Comparison of ENCODE assay signal across 8 cellular contexts in the genomic region with DNA sequence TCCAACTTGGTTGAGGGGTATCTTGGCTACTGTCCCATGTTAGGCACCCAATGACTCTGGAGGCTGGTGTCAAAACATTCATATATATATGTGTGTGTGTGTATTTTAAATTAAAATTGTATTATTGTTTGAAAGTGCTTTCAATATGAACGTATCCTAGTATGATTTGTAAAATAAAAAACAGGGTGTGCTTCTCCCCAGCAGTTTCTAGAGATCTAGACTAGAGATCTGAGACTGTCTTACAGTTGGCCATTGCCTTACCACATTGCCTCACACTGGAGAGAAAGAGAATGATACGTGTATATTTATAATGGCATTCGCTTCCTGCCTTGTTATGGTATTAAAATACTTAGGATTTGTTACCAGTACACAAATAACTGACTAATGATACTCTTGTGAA. TPM values are rescaled to one million over a fixed set of nuclear protein-coding genes. Genes with fewer than 3 reads are reported as not detected.
DNase-seq lines count a peak whose midpoint lies in the region; ATAC-seq and TF ChIP-seq lines count a peak whose summit lies in the region.

No MANE protein-coding gene starts in this region.

- H3K4me1 Mint-ChIP-seq in activated T-cell treated with anti-CD3 and anti-CD28 coated beads, Interleukin-2, amount 50 U/mL, for 4 hours (ENCODE audit: low read depth), result peaks cover 54% of the 10 kb centered on the region
- peaks cover 61% of the 10 kb centered on the region for H3K4me1 Mint-ChIP-seq in activated naive CD8-positive, alpha-beta T cell (ENCODE audit: low read depth)
- H3K4me1 Mint-ChIP-seq in glutamatergic neuron (ENCODE audit: low read depth, unreplicated experiment), result peaks cover 26% of the 10 kb centered on the region

- no peaks in the 10 kb centered on the region for H3K9me3 Mint-ChIP-seq in activated T-cell treated with anti-CD3 and anti-CD28 coated beads, Interleukin-2, amount 50 U/mL, for 4 hours
- H3K9me3 Mint-ChIP-seq in activated naive CD8-positive, alpha-beta T cell (ENCODE audit: low read depth), result no peaks in the 10 kb centered on the region
- H3K9me3 Mint-ChIP-seq in glutamatergic neuron (ENCODE audit: unreplicated experiment), result peaks cover 2% of the 10 kb centered on the region

- peak; percentile 21 to 29 for ATAC-seq in activated T-cell treated with anti-CD3 and anti-CD28 coated beads, Interleukin-2, amount 50 U/mL, for 4 hours
- no peak for ATAC-seq in HG02610 (IDR thresholded peaks at IDR 0.05; ENCODE audit: unreplicated experiment)

- no peaks in the 10 kb centered on the region for H3K27me3 Mint-ChIP-seq in activated T-cell treated with anti-CD3 and anti-CD28 coated beads, Interleukin-2, amount 50 U/mL, for 4 hours (ENCODE audit: low read depth)
- H3K27me3 Mint-ChIP-seq in activated naive CD8-positive, alpha-beta T cell, result no peaks in the 10 kb centered on the region
- H3K27me3 Mint-ChIP-seq in glutamatergic neuron (ENCODE audit: unreplicated experiment), result no peaks in the 10 kb centered on the region

- H3K4me3 Mint-ChIP-seq in activated T-cell treated with anti-CD3 and anti-CD28 coated beads, Interleukin-2, amount 50 U/mL, for 4 hours, result peak overlapping the region; percentile 86
- H3K4me3 Mint-ChIP-seq in activated naive CD8-positive, alpha-beta T cell, result peak overlapping the region; percentile 89
- H3K4me3 Mint-ChIP-seq in glutamatergic neuron (ENCODE audit: unreplicated experiment), result peak overlapping the region; percentile 84

- peak overlapping the region; percentile 92 for H3K27ac Mint-ChIP-seq in activated naive CD8-positive, alpha-beta T cell
- H3K27ac Mint-ChIP-seq in glutamatergic neuron (ENCODE audit: unreplicated experiment), result no peak overlapping the region

- intact Hi-C loops in posterior vena cava (cut with DNase I), result no loop called here

- DNase-seq in activated T-cell treated with anti-CD3 and anti-CD28 coated beads, Interleukin-2, amount 50 U/mL, for 4 hours, result no peak
- DNase-seq in activated T-cell treated with anti-CD3 and anti-CD28 coated beads, Interleukin-2, amount 50 U/mL, for 48 hours, result no peak
- DNase-seq in NCI-H1694 treated with DMSO at 0.1 percent for 48 hours (lab: John Stamatoyannopoulos, UW) (peak; percentile 20), glutamatergic neuron (no peak), pons (ENCODE audit: low spot score) (peak; percentile 66), posterior vena cava (ENCODE audit: low spot score) (no peak)

- H3K36me3 Mint-ChIP-seq in activated T-cell treated with anti-CD3 and anti-CD28 coated beads, Interleukin-2, amount 50 U/mL, for 4 hours (ENCODE audit: insufficient read depth), result peaks cover 2% of the 10 kb centered on the region
- no peaks in the 10 kb centered on the region for H3K36me3 Mint-ChIP-seq in activated naive CD8-positive, alpha-beta T cell
- H3K36me3 Mint-ChIP-seq in glutamatergic neuron (ENCODE audit: unreplicated experiment), result peaks cover 4% of the 10 kb centered on the region

- no peak for TF ChIP-seq CTCF in glutamatergic neuron (IDR thresholded peaks at IDR 0.05; ENCODE audit: partially characterized antibody, unreplicated experiment)

RNA-seq across cellular contexts. Expression of a gene that starts 1.2 kb away (rescaled TPM):
- total RNA-seq in activated T-cell treated with anti-CD3 and anti-CD28 coated beads, Interleukin-2, amount 50 U/mL, for 4 hours, result 10 to 100 TPM; 14.7 to 21.6 (median 15.8) TPM
- total RNA-seq in glutamatergic neuron (ENCODE audit: unreplicated experiment) (15.7 TPM), posterior vena cava (10 to 100 TPM; 52.6 to 65.2 TPM)

RNA-seq across cellular contexts. Expression of a gene that starts 55.6 kb away (rescaled TPM):
- total RNA-seq in activated T-cell treated with anti-CD3 and anti-CD28 coated beads, Interleukin-2, amount 50 U/mL, for 4 hours, result 100 to 1,000 TPM; 177 TPM
- 216 TPM for total RNA-seq in glutamatergic neuron (ENCODE audit: unreplicated experiment)
- total RNA-seq in posterior vena cava, result 10 to 100 TPM; 78.8 to 90.7 TPM

Comparison
In these comparisons a context has a peak if more than half of its experiments do, and no peak if none do; other contexts are left out.
1. DNase-seq: peak in NCI-H1694 treated with DMSO at 0.1 percent for 48 hours (single experiment) and pons (single experiment); none in activated T-cell treated with anti-CD3 and anti-CD28 coated beads, Interleukin-2, amount 50 U/mL, for 4 hours (single experiment), activated T-cell treated with anti-CD3 and anti-CD28 coated beads, Interleukin-2, amount 50 U/mL, for 48 hours (0 of 2), glutamatergic neuron (single experiment) and posterior vena cava (single experiment).
2. Peak in every context shown above with its lines, with median percentiles within 50 percentile points of each other: H3K4me3 Mint-ChIP-seq.